In the genomic region with DNA sequence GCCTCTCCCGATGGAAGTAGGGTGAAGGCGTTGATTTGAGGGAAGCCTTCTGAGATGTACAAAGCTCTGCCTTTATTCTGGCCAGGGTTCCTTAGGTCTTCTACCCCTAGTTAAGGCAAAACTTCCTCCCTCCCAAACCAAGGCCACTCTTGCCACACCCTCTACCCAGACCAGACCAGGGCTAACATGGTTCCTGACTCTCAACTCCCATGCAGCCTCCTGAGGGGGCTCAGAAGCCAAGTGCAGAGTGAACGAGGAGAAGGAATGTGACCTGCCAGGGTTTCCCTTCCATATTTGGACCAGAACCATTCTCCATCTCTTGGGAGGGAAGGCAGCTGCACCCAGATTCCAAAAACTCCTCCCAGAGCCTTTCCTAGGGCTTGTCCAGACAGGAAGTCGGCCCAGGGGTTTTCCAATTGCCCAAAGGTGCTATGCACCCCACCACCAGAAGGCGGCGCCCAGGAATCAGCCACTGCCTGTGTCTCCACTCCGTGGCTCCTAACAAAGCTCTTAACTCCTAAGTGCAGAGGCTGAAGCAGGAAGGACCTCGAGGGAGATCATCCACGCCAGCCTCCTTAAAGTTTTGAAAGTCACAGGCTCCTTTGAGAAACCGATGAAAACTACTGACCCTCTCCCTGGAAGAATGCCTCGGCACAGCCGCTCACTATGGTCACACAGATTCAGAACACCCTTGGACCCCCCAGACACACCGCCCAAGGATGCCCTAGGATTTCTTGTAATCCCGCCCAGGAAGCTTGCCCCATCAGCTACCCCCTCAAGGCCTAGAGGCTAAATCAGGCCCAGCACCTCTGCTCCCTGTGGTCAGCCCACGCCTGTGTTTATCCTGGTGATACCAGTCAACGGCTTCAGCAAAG, we compare ENCODE assay signal across 8 cellular contexts.
DNase-seq lines count a peak whose midpoint lies in the region; ATAC-seq and TF ChIP-seq lines count a peak whose summit lies in the region.

No MANE protein-coding gene starts in this region.

- H3K27ac ChIP-seq in DOHH2 (ENCODE audit: low read depth, low read length), result no peak overlapping the region
- no peak overlapping the region for H3K27ac ChIP-seq in gastrocnemius medialis
- no peak overlapping the region for H3K27ac ChIP-seq in aorta (ENCODE audit: low read depth in 1 of 2, low read length in 2 of 2)

- TF ChIP-seq POLR2A in gastrocnemius medialis (IDR thresholded peaks at IDR 0.05), result no peak

- intact Hi-C loops in gastrocnemius medialis (cut with DNase I; ENCODE audit: low total_unique reads) (loop anchor here (1.0 kb wide), 1 partner anchor 250 kb away; no protein-coding TSS in a partner anchor), aorta (cut with DNase I) (loop anchor here in 1 of 2 donors (2.0 kb wide), 1 partner anchor 250 kb away; no protein-coding TSS in a partner anchor)

- TF ChIP-seq CTCF in DOHH2 (IDR thresholded peaks at IDR 0.05; ENCODE audit: low read depth, low read length, poor library complexity, severe bottlenecking) (peak; percentile 97), gastrocnemius medialis (IDR thresholded peaks at IDR 0.05 in 4 of 5, conservative IDR thresholded peaks at IDR 0.05 in 1 of 5) (peak; percentile 51 to 79 (median 73))

- no peaks in the 10 kb centered on the region for H3F3A ChIP-seq in DOHH2 (ENCODE audit: control insufficient read depth, insufficient read depth)

- H3K4me1 ChIP-seq in DOHH2 (ENCODE audit: control insufficient read depth, low read length) (no peaks in the 10 kb centered on the region), gastrocnemius medialis (no peaks in the 10 kb centered on the region), aorta (ENCODE audit: control insufficient read depth in 1 of 2, insufficient read depth in 2 of 2, low read length in 2 of 2) (no peaks in the 10 kb centered on the region)

- DNase-seq in HuH-7.5 (ENCODE audit: low spot score) (peak; percentile 19), RPMI8226 (peak; percentile 53), glomerular visceral epithelial cell (ENCODE audit: extremely low spot score) (peak; percentile 75), gastrocnemius medialis (peak in 1 of 2 donors; percentile 30), aorta (no peak)
- peak; percentile 32 for DNase-seq in activated T-helper 9 cell treated with anti-CD3 and anti-CD28 coated beads, Interleukin-2, amount 50 U/mL, for 16 hours (ENCODE audit: low read depth)

- no peaks in the 10 kb centered on the region for H3K9me3 ChIP-seq in DOHH2 (ENCODE audit: control insufficient read depth, insufficient read depth, low read length)
- H3K9me3 ChIP-seq in gastrocnemius medialis, result no peaks in the 10 kb centered on the region
- H3K9me3 ChIP-seq in aorta (ENCODE audit: control insufficient read depth, low read length), result no peaks in the 10 kb centered on the region

- WGBS in aorta, 2 donors, result 67 to 68% methylated on average over 16 of the region's 16 CpGs

- H3K36me3 ChIP-seq in DOHH2 (ENCODE audit: control insufficient read depth, low read length) (no peaks in the 10 kb centered on the region), gastrocnemius medialis (no peaks in the 10 kb centered on the region), aorta (ENCODE audit: control insufficient read depth in 1 of 2, insufficient read depth in 2 of 2, low read length in 1 of 2) (no peaks in the 10 kb centered on the region)

- in situ Hi-C loops in gastrocnemius medialis (cut with MboI; ENCODE audit: low sequenced_read_pairs in 4 of 4), result loop anchor here in 3 of 4 donors (10.0 kb wide), 1 partner anchor 252 kb away; no protein-coding TSS in a partner anchor

- H3K4me3 ChIP-seq in DOHH2 (ENCODE audit: low read length) (no peak overlapping the region), gastrocnemius medialis (no peak overlapping the region), aorta (ENCODE audit: low read length in 2 of 2) (no peak overlapping the region)

- H3K4me2 ChIP-seq in DOHH2 (ENCODE audit: low read length), result no peak overlapping the region

- no peaks in the 10 kb centered on the region for H3K79me2 ChIP-seq in DOHH2 (ENCODE audit: control insufficient read depth, low read length)

- H4K20me1 ChIP-seq in DOHH2 (ENCODE audit: control insufficient read depth, insufficient read depth, low read depth, low read length), result 0 out of 2 replicates have a peak, but pooled peaks cover 3% of the 10 kb centered on the region

- no peaks in the 10 kb centered on the region for H3K9me2 ChIP-seq in DOHH2 (replicated peaks; ENCODE audit: control insufficient read depth, low read length)

- H3K27me3 ChIP-seq in DOHH2 (ENCODE audit: control insufficient read depth, low read length) (peaks cover 8% of the 10 kb centered on the region), gastrocnemius medialis (no peaks in the 10 kb centered on the region), aorta (ENCODE audit: control insufficient read depth in 1 of 2, insufficient read depth in 2 of 2, low read length in 1 of 2) (no peaks in the 10 kb centered on the region)

- ATAC-seq in gastrocnemius medialis (peak in 1 of 2 donors; percentile 53), aorta (ENCODE audit: low FRiP score) (no peak), GM21528 (IDR thresholded peaks at IDR 0.05; ENCODE audit: low FRiP score, unreplicated experiment) (no peak)

Comparison
In these comparisons a context has a peak if more than half of its experiments do, and no peak if none do; other contexts are left out.
1. DNase-seq: peak in HuH-7.5 (single experiment), RPMI8226 (single experiment), activated T-helper 9 cell treated with anti-CD3 and anti-CD28 coated beads, Interleukin-2, amount 50 U/mL, for 16 hours (single experiment) and glomerular visceral epithelial cell (single experiment); none in aorta (0 of 2).